In genomic region chr2:120586507-120587283, GRCh38 we compare ENCODE assay signal across 13 cellular contexts.
DNase-seq lines count a peak whose midpoint lies in the region; ATAC-seq and TF ChIP-seq lines count a peak whose summit lies in the region.
"Had no signal": no experiment of that assay in that cellular context is flagged by ENCODE, and none has a peak within 500 bp of the region (broad histone marks: within the 10 kb centered on the region; RNA-seq: fewer than 3 reads in every experiment).

No MANE protein-coding gene starts in this region.

- no peaks in the 10 kb centered on the region for H3K36me3 Mint-ChIP-seq in nephron progenitor cell (ENCODE audit: low read depth)

- peaks cover 31 to 45% (median 38%) of the 10 kb centered on the region in 11 experiments for H3K27me3 ChIP-seq in BLaER1 treated with 17β-estradiol and CSF1 and Interleukin-3, amounts not matched to agents 10 nM and 100 nM
- H3K27me3 ChIP-seq in heart right ventricle, result peaks cover 8 to 39% (median 25%) of the 10 kb centered on the region in 7 donors
- H3K27me3 ChIP-seq in BE2C, result no peaks in the 10 kb centered on the region

- peak overlapping the region in 8 of 11 experiments; percentile 27 to 54 (median 46); a peak in 12 of 22 replicates for H3K27ac ChIP-seq in BLaER1 treated with 17β-estradiol and CSF1 and Interleukin-3, amounts not matched to agents 10 nM and 100 nM
- H3K27ac ChIP-seq in heart right ventricle, result peak overlapping the region in 1 of 10 donors; percentile 25

- peak in 7 of 8 donors; percentile 32 to 75 (median 55) for ATAC-seq in heart right ventricle
- no peak for ATAC-seq in GM18873 (IDR thresholded peaks at IDR 0.05; ENCODE audit: low FRiP score, unreplicated experiment)
- ATAC-seq in HG02981 (IDR thresholded peaks at IDR 0.05; ENCODE audit: unreplicated experiment), result no peak
- ATAC-seq: activated CD4-positive, CD25-positive, alpha-beta regulatory T cell treated with anti-CD3 and anti-CD28 coated beads, Interleukin-2, amount 50 U/mL, for 24 hours had no signal

- H3K4me3 ChIP-seq in BLaER1 treated with 17β-estradiol and CSF1 and Interleukin-3, amounts not matched to agents 10 nM and 100 nM, result peak overlapping the region; percentile 20 to 64 (median 48)
- peak overlapping the region in 7 of 10 donors; percentile 3 to 31 (median 14) for H3K4me3 ChIP-seq in heart right ventricle
- no peak overlapping the region for H3K4me3 ChIP-seq in BE2C (ENCODE audit: low read depth, low read length)

- WGBS in heart right ventricle, 2 donors, result 26 to 39% methylated on average over 41 of the region's 41 CpGs

- no peaks in the 10 kb centered on the region; a peak in 1 of 22 replicates for H4K20me1 ChIP-seq in BLaER1 treated with 17β-estradiol and CSF1 and Interleukin-3, amounts not matched to agents 10 nM and 100 nM

- H3K9me3 Mint-ChIP-seq in nephron progenitor cell, result peaks cover 15% of the 10 kb centered on the region
- H3K9me3 Mint-ChIP-seq: dendritic cell treated with granulocyte-macrophage colony-stimulating factor and Interleukin-4, amounts not matched to agents 40 ng/mL and 50 ng/mL, for 4 days had no signal

- no peak overlapping the region for H3K27ac Mint-ChIP-seq in nephron progenitor cell
- H3K27ac Mint-ChIP-seq: dendritic cell treated with granulocyte-macrophage colony-stimulating factor and Interleukin-4, amounts not matched to agents 40 ng/mL and 50 ng/mL, for 4 days had no signal

- DNase-seq in NCI-H69 (lab: John Stamatoyannopoulos, UW) (peak; percentile 80), heart right ventricle (no peak), nephron progenitor cell (peak; percentile 29), BE2C (no peak), NCI-H748 treated with DMSO at 0.1 percent for 48 hours (lab: John Stamatoyannopoulos, UW) (no peak)
- DNase-seq: activated gamma-delta T cell; NCI-H446; stimulated activated CD4-positive, alpha-beta T cell treated with anti-CD3 and anti-CD28 coated beads, Interleukin-1b, Interleukin-23, amount 100 ng/mL, for 48 hours had no signal

- peaks cover 7% of the 10 kb centered on the region for H3K4me1 Mint-ChIP-seq in nephron progenitor cell

- H3K4me3 Mint-ChIP-seq in nephron progenitor cell, result peak overlapping the region; percentile 75
- H3K4me3 Mint-ChIP-seq: dendritic cell treated with granulocyte-macrophage colony-stimulating factor and Interleukin-4, amounts not matched to agents 40 ng/mL and 50 ng/mL, for 4 days had no signal

- H3K9ac ChIP-seq in BLaER1 treated with 17β-estradiol and CSF1 and Interleukin-3, amounts not matched to agents 10 nM and 100 nM, result peak overlapping the region; percentile 27 to 68 (median 58); a peak in 18 of 22 replicates

- peaks cover 14 to 38% (median 25%) of the 10 kb centered on the region in 10 experiments; a peak in 19 of 20 replicates for H3K4me1 ChIP-seq in BLaER1 treated with 17β-estradiol and CSF1 and Interleukin-3, amounts not matched to agents 10 nM and 100 nM
- H3K4me1 ChIP-seq in heart right ventricle, result peaks cover 0 to 11% (median 4%) of the 10 kb centered on the region in 9 donors
- no peaks in the 10 kb centered on the region for H3K4me1 ChIP-seq in BE2C

- peaks cover 91% of the 10 kb centered on the region for H3K27me3 Mint-ChIP-seq in nephron progenitor cell (ENCODE audit: low read depth, poor library complexity)

- H3K36me3 ChIP-seq in BLaER1 treated with 17β-estradiol and CSF1 and Interleukin-3, amounts not matched to agents 10 nM and 100 nM, result no peaks in the 10 kb centered on the region
- H3K36me3 ChIP-seq in heart right ventricle, result no peaks in the 10 kb centered on the region
- no peaks in the 10 kb centered on the region for H3K36me3 ChIP-seq in BE2C

- peak overlapping the region; percentile 82 to 96 (median 90) for H3K4me2 ChIP-seq in BLaER1 treated with 17β-estradiol and CSF1 and Interleukin-3, amounts not matched to agents 10 nM and 100 nM

- intact Hi-C loops in heart right ventricle (cut with DNase I), result loop anchor here in 2 of 10 donors (10.0 kb wide), 2 partner anchors 88 to 242 kb away; partner anchors contain the start of gene INHBB (in 1 of the 2)

- H3K9me3 ChIP-seq in BLaER1 treated with 17β-estradiol and CSF1 and Interleukin-3, amounts not matched to agents 10 nM and 100 nM (replicated peaks in 1 of 11), result peaks cover 15 to 36% (median 25%) of the 10 kb centered on the region in 11 experiments; a peak in 21 of 22 replicates
- peaks cover 0 to 24% (median 0%) of the 10 kb centered on the region in 11 donors for H3K9me3 ChIP-seq in heart right ventricle
- H3K9me3 ChIP-seq in BE2C, result no peaks in the 10 kb centered on the region

- TF ChIP-seq CTCF in heart right ventricle (IDR thresholded peaks at IDR 0.05) (no peak), nephron progenitor cell (IDR thresholded peaks at IDR 0.05) (no peak), BE2C (IDR thresholded peaks at IDR 0.05; ENCODE audit: low read depth, low read length) (no peak)

Comparison
In these comparisons a context has a peak if more than half of its experiments do, and no peak if none do; other contexts are left out.
1. DNase-seq: peak in NCI-H69 (single experiment) and nephron progenitor cell (single experiment); none in heart right ventricle (0 of 2), BE2C (single experiment) and NCI-H748 treated with DMSO at 0.1 percent for 48 hours (single experiment).
2. ATAC-seq: peak in heart right ventricle (7 of 8); none in GM18873 (single experiment) and HG02981 (single experiment).